8 cellular contexts compared by ENCODE assay signal in the genomic region with DNA sequence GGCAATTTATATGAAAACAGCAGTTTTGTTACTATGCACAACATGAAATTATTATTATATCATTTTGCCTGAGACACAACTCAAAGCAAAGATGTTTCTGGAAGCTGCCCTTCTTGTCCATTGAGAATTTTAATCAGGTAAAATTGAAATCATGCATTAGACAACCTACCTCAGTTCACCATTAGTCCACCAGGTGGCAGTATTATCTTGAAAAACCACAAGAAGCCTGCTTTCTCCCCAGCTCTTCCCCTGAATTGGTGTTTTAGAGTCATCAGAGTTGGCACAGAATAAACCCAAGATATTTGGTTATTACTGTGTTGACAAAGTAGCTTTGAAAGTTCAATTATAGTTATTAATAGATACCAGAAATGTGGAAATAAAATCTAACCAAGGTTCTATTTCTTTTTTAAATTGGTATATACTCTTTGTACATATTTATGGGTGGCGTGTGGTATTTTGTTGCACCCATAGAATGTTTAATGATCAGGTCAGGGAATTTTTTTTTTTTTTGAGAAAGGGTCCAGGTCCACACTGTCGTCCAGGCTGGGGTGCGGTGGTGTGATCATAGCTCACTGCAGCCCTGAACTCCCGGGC. TPM values are rescaled to one million over a fixed set of nuclear protein-coding genes. Genes with fewer than 3 reads are reported as not detected.
A peak's percentile ranks its signal among the peaks of the same experiment; 100 is the strongest.
DNase-seq lines count a peak whose midpoint lies in the region; ATAC-seq and TF ChIP-seq lines count a peak whose summit lies in the region.

No MANE protein-coding gene starts in this region.

- TF ChIP-seq CTCF in 22Rv1 (IDR thresholded peaks at IDR 0.05) = peak; percentile 73

- ATAC-seq in HG03354 (IDR thresholded peaks at IDR 0.05; ENCODE audit: poor library complexity, severe bottlenecking, unreplicated experiment) = peak; percentile 56

- no peaks in the 10 kb centered on the region for H3K9me3 ChIP-seq in neuronal stem cell (replicated peaks in 1 of 2; ENCODE audit: control insufficient read depth in 2 of 2, insufficient read depth in 1 of 2, low read depth in 1 of 2, low read length in 2 of 2)

- H3K27me3 ChIP-seq in neuronal stem cell (ENCODE audit: control insufficient read depth in 3 of 3, insufficient read depth in 3 of 3, low read depth in 1 of 3, low read length in 3 of 3) = no peaks in the 10 kb centered on the region

- no peak overlapping the region for H3K4me3 ChIP-seq in neuronal stem cell (ENCODE audit: low read length in 2 of 2)

- no peak overlapping the region for H3K4ac ChIP-seq in neuronal stem cell (ENCODE audit: low read length)

- H3K4me2 ChIP-seq in neuronal stem cell (ENCODE audit: insufficient read depth, low read length, poor library complexity, severe bottlenecking) = no peak overlapping the region

- H4K8ac ChIP-seq in neuronal stem cell (ENCODE audit: low read depth, low read length) = no peak overlapping the region

- H2BK15ac ChIP-seq in neuronal stem cell (ENCODE audit: low read length) = no peak overlapping the region

- H3K14ac ChIP-seq in neuronal stem cell (ENCODE audit: low read length) = no peak overlapping the region

- no peak overlapping the region for H3K23ac ChIP-seq in neuronal stem cell (ENCODE audit: low read depth, low read length, poor library complexity)

- H3K27ac ChIP-seq in 22Rv1 (no peak overlapping the region), neuronal stem cell (replicated peaks; ENCODE audit: low read length) (no peak overlapping the region)

- WGBS in neuronal stem cell (ENCODE audit: extremely low coverage in 2 of 2, insufficient read length in 2 of 2, insufficient replicate concordance in 1 of 2), 2 donors = no CpG with 5 or more reads among the region's 4 CpGs

- H2BK12ac ChIP-seq in neuronal stem cell (ENCODE audit: low read length) = no peak overlapping the region

- H3K9ac ChIP-seq in neuronal stem cell (ENCODE audit: low read depth, low read length, poor library complexity) = no peak overlapping the region

- no peak overlapping the region for H2BK120ac ChIP-seq in neuronal stem cell (ENCODE audit: low read depth, low read length)

- H2AFZ ChIP-seq in neuronal stem cell (ENCODE audit: low read length) = no peak overlapping the region

- H2BK5ac ChIP-seq in neuronal stem cell (ENCODE audit: low read length) = no peak overlapping the region

- H3K79me1 ChIP-seq in neuronal stem cell (ENCODE audit: low read depth, low read length) = no peaks in the 10 kb centered on the region

- H2AK5ac ChIP-seq in neuronal stem cell (ENCODE audit: low read depth, low read length) = no peak overlapping the region

- peak; percentile 21 for DNase-seq in GF-D8 (lab: John Stamatoyannopoulos, UW)
- peak; percentile 7 for DNase-seq in NCI-H510A (lab: John Stamatoyannopoulos, UW)
- peak; percentile 39 for DNase-seq in activated CD4-positive, alpha-beta T cell treated with anti-CD3 and anti-CD28 coated beads for 48 hours
- DNase-seq in fibroblast of peridontal ligament (ENCODE audit: extremely low read depth) = peak; percentile 95
- DNase-seq in neuronal stem cell (ENCODE audit: low spot score) = peak; percentile 72
- no peak for DNase-seq in islet precursor cell

- H3K4me1 ChIP-seq in neuronal stem cell (ENCODE audit: control insufficient read depth in 2 of 2, insufficient read depth in 1 of 2, low read depth in 1 of 2, low read length in 2 of 2) = no peaks in the 10 kb centered on the region

- H4K91ac ChIP-seq in neuronal stem cell (ENCODE audit: low read depth, low read length, poor library complexity) = no peak overlapping the region

- H3K36me3 ChIP-seq in neuronal stem cell (replicated peaks in 1 of 2; ENCODE audit: control insufficient read depth in 2 of 2, insufficient read depth in 2 of 2, low read length in 2 of 2) = no peaks in the 10 kb centered on the region

- H3K18ac ChIP-seq in neuronal stem cell (ENCODE audit: low read length) = no peak overlapping the region

RNA-seq across cellular contexts. Expression of gene UTP15, which starts 25.7 kb away (rescaled TPM):
- 10.4 TPM for polyA plus RNA-seq in neuronal stem cell (2013, experiment 1 of 2)
- 10.0 TPM for polyA plus RNA-seq in neuronal stem cell (2013, experiment 2 of 2)

RNA-seq across cellular contexts. Expression of gene ANKRA2, which starts 25.8 kb away (rescaled TPM):
- 28.0 TPM for polyA plus RNA-seq in neuronal stem cell (2013, experiment 1 of 2)
- polyA plus RNA-seq in neuronal stem cell (2013, experiment 2 of 2) = 30.7 TPM

RNA-seq across cellular contexts. Expression of gene ARHGEF28, which starts 34.8 kb away (rescaled TPM):
- 0.26 TPM for polyA plus RNA-seq in neuronal stem cell (2013, experiment 1 of 2)
- polyA plus RNA-seq in neuronal stem cell (2013, experiment 2 of 2) = 0.22 TPM
